24 cellular contexts compared by ENCODE assay signal in the genomic region with DNA sequence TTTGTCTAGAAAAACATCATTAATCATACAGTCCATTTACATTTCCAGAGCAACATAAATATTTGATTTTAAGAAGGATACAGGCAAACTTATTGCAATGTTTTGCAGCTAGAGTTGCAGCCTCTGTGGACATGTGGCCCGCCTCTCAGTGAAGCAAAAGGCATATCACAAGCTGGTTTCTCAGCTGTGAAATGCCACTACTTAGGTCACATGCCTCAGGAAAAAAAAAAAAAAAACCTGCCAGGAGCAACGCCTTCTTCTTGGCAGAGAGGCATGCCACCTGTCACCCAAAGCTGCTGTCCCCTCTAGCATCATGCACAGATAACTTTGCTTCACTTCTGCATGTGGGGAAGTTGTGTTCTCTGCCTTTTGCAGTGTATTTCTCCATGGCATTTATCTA. TPM values are rescaled to one million over a fixed set of nuclear protein-coding genes. Genes with fewer than 3 reads are reported as not detected.
"Had no signal": no experiment of that assay in that cellular context is flagged by ENCODE, and none has a peak within 500 bp of the region (broad histone marks: within the 10 kb centered on the region; RNA-seq: fewer than 3 reads in every experiment).

No MANE protein-coding gene starts in this region.

- DNase-seq: activated CD4-positive, alpha-beta T cell treated with anti-CD3 and anti-CD28 coated beads for 4 hours; activated CD4-positive, alpha-beta T cell treated with anti-CD3 and anti-CD28 coated beads, Interleukin-2, amount 50 U/mL, for 48 hours; activated CD4-positive, CD25-positive, alpha-beta regulatory T cell; activated CD8-positive, alpha-beta memory T cell treated with anti-CD3 and anti-CD28 coated beads for 24 hours; activated effector memory CD4-positive, alpha-beta T cell treated with anti-CD3 and anti-CD28 coated beads, Interleukin-2, amount 50 U/mL, for 16 hours; activated naive CD4-positive, alpha-beta T cell treated with anti-CD3 and anti-CD28 coated beads for 36 hours; activated naive CD8-positive, alpha-beta T cell treated with anti-CD3 and anti-CD28 coated beads for 36 hours; activated T-cell treated with anti-CD3 and anti-CD28 coated beads, Interleukin-2, amount 50 U/mL, for 1 hour; endodermal cell; foreskin fibroblast; head of caudate nucleus; left cardiac atrium; mammary epithelial cell; naive B cell; nephron progenitor cell; retina; stimulated activated CD4-positive, alpha-beta T cell treated with anti-CD3 and anti-CD28 coated beads, Interleukin-12 subunit alpha, Interleukin-12 subunit beta, amount 100 ng/mL, for 4 hours; stimulated activated CD4-positive, alpha-beta T cell treated with anti-CD3 and anti-CD28 coated beads, Interleukin-4, amount 100 ng/mL, for 24 hours; trophoblast cell had no signal

RNA-seq across cellular contexts. Expression of a gene that starts 18.5 kb away (rescaled TPM):
- total RNA-seq: activated naive CD4-positive, alpha-beta T cell treated with anti-CD3 and anti-CD28 coated beads for 36 hours; activated naive CD8-positive, alpha-beta T cell treated with anti-CD3 and anti-CD28 coated beads for 36 hours; activated T-helper 1 cell treated with anti-CD3 and anti-CD28 coated beads, Interleukin-12 subunit alpha, Interleukin-12 subunit beta, Interleukin-2, Interleukin-4 antibody, amounts not matched to agents 30 ng/mL and 10 ng/mL and 1 ng/mL, durations not matched to agents 14 hours and 24 hours and 36 hours; ascending aorta; esophagus mucosa; mammary epithelial cell; mucosa of gallbladder; osteocyte had no signal
